In the genomic region with DNA sequence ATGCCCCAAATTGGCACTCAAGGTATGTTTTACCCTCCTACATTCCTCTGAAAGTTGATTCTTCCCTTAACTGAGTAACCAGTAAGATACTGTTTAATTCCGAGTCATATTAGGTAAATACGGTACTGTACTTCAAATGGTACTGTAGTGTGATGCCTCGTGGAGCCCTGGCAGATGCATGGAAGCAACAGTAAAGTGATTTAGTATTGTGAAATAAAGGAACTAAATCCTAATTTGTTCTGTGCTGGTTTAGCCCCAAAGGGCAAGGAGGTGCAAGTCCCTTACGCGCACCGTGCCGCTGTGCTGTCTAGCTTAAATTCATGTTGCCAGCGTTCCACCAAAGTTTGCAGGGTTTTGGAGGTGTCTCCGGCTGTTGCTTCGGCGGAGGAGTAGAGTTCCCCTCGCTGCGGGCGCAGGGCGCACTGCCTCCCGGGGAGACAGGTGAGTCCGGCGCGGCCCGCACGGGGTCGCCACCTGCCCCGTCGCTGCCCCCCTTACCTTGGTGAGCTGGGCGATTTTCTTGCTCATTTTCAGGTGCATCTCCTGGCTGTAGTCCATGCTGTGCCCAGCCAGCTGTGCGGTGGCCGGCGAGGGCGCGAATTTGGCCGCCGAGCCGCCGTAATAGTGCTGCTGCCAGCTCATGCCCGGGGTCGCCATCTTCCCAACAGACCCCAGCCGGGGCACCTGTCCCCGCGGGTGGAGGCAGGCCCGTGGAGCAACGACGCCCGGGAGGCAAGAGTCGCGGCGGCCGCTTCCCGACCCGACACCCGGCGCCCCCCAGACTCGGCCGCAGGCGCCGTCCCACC, we compare ENCODE assay signal across 1 cellular context.
TF ChIP-seq lines count a peak whose summit lies in the region.

No MANE protein-coding gene starts in this region.

TF ChIP-seq in K562, 482 proteins besides CTCF, POLR2A, EP300 and RAD21 (continues in another document):
- no peak for TF ChIP-seq YBX1 (IDR thresholded peaks at IDR 0.05)
- peak; percentile 37; the same call in 1 of the 2 replicates for TF ChIP-seq CEBPG (CRISPR knock-in tag; IDR thresholded peaks at IDR 0.05)
- TF ChIP-seq CEBPG (tag; conservative IDR thresholded peaks at IDR 0.05 in 1 of 2, IDR thresholded peaks at IDR 0.05 in 1 of 2): peak; percentile 27 to 53; a peak in 1 of 4 replicates
- TF ChIP-seq, protein P1, sequence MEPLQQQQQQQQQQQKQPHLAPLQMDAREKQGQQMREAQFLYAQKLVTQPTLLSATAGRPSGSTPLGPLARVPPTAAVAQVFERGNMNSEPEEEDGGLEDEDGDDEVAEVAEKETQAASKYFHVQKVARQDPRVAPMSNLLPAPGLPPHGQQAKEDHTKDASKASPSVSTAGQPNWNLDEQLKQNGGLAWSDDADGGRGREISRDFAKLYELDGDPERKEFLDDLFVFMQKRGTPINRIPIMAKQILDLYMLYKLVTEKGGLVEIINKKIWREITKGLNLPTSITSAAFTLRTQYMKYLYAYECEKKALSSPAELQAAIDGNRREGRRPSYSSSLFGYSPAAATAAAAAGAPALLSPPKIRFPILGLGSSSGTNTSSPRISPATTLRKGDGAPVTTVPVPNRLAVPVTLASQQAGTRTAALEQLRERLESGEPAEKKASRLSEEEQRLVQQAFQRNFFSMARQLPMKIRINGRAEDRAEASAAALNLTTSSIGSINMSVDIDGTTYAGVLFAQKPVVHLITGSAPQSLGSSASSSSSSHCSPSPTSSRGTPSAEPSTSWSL (CRISPR knock-in tag; IDR thresholded peaks at IDR 0.05; ENCODE audit: borderline replicate concordance): no peak
- no peak for TF ChIP-seq GABPA (tag; conservative IDR thresholded peaks at IDR 0.05; ENCODE audit: low read depth)
- TF ChIP-seq CBX2 (IDR thresholded peaks at IDR 0.05; ENCODE audit: insufficient read depth, low read length, poor library complexity, severe bottlenecking): no peak
- no peak for TF ChIP-seq IRF2 (CRISPR knock-in tag; IDR thresholded peaks at IDR 0.05)
- TF ChIP-seq, protein P2, sequence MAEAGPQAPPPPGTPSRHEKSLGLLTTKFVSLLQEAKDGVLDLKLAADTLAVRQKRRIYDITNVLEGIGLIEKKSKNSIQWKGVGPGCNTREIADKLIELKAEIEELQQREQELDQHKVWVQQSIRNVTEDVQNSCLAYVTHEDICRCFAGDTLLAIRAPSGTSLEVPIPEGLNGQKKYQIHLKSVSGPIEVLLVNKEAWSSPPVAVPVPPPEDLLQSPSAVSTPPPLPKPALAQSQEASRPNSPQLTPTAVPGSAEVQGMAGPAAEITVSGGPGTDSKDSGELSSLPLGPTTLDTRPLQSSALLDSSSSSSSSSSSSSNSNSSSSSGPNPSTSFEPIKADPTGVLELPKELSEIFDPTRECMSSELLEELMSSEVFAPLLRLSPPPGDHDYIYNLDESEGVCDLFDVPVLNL (CRISPR knock-in tag; IDR thresholded peaks at IDR 0.05; ENCODE audit: low read depth): peak; percentile 69; the same call in 1 of the 2 replicates
- TF ChIP-seq JUND (IDR thresholded peaks at IDR 0.05; ENCODE audit: borderline replicate concordance, low read depth, low read length): no peak
- peak; percentile 8; the same call in 1 of the 3 replicates for TF ChIP-seq JUND (tag; IDR thresholded peaks at IDR 0.05; ENCODE audit: borderline replicate concordance, low read depth, low read length)
- no peak for TF ChIP-seq TAF1 (IDR thresholded peaks at IDR 0.05; ENCODE audit: control insufficient read depth, extremely low read depth, insufficient read depth, low read length, severe bottlenecking)
- no peak for TF ChIP-seq POLR2B (IDR thresholded peaks at IDR 0.05; ENCODE audit: low read depth, partially characterized antibody)
- TF ChIP-seq CREM (IDR thresholded peaks at IDR 0.05; ENCODE audit: low read depth): 0 out of 2 replicates have a peak, but pooled peaks have one; percentile 27
- TF ChIP-seq HLTF (IDR thresholded peaks at IDR 0.05): no peak
- TF ChIP-seq, protein P3, sequence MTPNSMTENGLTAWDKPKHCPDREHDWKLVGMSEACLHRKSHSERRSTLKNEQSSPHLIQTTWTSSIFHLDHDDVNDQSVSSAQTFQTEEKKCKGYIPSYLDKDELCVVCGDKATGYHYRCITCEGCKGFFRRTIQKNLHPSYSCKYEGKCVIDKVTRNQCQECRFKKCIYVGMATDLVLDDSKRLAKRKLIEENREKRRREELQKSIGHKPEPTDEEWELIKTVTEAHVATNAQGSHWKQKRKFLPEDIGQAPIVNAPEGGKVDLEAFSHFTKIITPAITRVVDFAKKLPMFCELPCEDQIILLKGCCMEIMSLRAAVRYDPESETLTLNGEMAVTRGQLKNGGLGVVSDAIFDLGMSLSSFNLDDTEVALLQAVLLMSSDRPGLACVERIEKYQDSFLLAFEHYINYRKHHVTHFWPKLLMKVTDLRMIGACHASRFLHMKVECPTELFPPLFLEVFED (CRISPR knock-in tag; conservative IDR thresholded peaks at IDR 0.05): no peak
- TF ChIP-seq ILF3 (IDR thresholded peaks at IDR 0.05; ENCODE audit: borderline replicate concordance): no peak
- 0 out of 2 replicates have a peak, but pooled peaks have one; percentile 67 for TF ChIP-seq FOXK1 (CRISPR knock-in tag; IDR thresholded peaks at IDR 0.05; ENCODE audit: borderline replicate concordance)
- 0 out of 4 replicates have a peak, but pooled peaks of 1 of the 2 experiments have one; percentile 22 for TF ChIP-seq NRF1 (conservative IDR thresholded peaks at IDR 0.05 in 1 of 2, IDR thresholded peaks at IDR 0.05 in 1 of 2)
- TF ChIP-seq NCOA6 (IDR thresholded peaks at IDR 0.05): no peak
- TF ChIP-seq FOXK2 (conservative IDR thresholded peaks at IDR 0.05 in 1 of 2, IDR thresholded peaks at IDR 0.05 in 1 of 2; ENCODE audit: low read depth in 2 of 2): peak in 1 of 2 experiments; percentile 40; a peak in 1 of 4 replicates
- TF ChIP-seq CAMTA2 (CRISPR knock-in tag; conservative IDR thresholded peaks at IDR 0.05): no peak
- no peak for TF ChIP-seq HDAC2 (IDR thresholded peaks at IDR 0.05)
- TF ChIP-seq EWSR1 (IDR thresholded peaks at IDR 0.05; ENCODE audit: borderline replicate concordance, low read depth, partially characterized antibody): no peak
- TF ChIP-seq, protein P4, sequence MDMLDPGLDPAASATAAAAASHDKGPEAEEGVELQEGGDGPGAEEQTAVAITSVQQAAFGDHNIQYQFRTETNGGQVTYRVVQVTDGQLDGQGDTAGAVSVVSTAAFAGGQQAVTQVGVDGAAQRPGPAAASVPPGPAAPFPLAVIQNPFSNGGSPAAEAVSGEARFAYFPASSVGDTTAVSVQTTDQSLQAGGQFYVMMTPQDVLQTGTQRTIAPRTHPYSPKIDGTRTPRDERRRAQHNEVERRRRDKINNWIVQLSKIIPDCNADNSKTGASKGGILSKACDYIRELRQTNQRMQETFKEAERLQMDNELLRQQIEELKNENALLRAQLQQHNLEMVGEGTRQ (CRISPR knock-in tag; IDR thresholded peaks at IDR 0.05): no peak
- no peak for TF ChIP-seq CBX3 (IDR thresholded peaks at IDR 0.05; ENCODE audit: borderline replicate concordance in 1 of 2, low read length in 2 of 2)
- TF ChIP-seq MAFF (IDR thresholded peaks at IDR 0.05; ENCODE audit: low read length): no peak
- TF ChIP-seq, protein P5, sequence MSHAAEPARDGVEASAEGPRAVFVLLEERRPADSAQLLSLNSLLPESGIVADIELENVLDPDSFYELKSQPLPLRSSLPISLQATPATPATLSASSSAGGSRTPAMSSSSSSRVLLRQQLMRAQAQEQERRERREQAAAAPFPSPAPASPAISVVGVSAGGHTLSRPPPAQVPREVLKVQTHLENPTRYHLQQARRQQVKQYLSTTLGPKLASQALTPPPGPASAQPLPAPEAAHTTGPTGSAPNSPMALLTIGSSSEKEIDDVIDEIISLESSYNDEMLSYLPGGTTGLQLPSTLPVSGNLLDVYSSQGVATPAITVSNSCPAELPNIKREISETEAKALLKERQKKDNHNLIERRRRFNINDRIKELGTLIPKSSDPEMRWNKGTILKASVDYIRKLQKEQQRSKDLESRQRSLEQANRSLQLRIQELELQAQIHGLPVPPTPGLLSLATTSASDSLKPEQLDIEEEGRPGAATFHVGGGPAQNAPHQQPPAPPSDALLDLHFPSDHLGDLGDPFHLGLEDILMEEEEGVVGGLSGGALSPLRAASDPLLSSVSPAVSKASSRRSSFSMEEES (CRISPR knock-in tag; IDR thresholded peaks at IDR 0.05): no peak
- TF ChIP-seq, protein P6, sequence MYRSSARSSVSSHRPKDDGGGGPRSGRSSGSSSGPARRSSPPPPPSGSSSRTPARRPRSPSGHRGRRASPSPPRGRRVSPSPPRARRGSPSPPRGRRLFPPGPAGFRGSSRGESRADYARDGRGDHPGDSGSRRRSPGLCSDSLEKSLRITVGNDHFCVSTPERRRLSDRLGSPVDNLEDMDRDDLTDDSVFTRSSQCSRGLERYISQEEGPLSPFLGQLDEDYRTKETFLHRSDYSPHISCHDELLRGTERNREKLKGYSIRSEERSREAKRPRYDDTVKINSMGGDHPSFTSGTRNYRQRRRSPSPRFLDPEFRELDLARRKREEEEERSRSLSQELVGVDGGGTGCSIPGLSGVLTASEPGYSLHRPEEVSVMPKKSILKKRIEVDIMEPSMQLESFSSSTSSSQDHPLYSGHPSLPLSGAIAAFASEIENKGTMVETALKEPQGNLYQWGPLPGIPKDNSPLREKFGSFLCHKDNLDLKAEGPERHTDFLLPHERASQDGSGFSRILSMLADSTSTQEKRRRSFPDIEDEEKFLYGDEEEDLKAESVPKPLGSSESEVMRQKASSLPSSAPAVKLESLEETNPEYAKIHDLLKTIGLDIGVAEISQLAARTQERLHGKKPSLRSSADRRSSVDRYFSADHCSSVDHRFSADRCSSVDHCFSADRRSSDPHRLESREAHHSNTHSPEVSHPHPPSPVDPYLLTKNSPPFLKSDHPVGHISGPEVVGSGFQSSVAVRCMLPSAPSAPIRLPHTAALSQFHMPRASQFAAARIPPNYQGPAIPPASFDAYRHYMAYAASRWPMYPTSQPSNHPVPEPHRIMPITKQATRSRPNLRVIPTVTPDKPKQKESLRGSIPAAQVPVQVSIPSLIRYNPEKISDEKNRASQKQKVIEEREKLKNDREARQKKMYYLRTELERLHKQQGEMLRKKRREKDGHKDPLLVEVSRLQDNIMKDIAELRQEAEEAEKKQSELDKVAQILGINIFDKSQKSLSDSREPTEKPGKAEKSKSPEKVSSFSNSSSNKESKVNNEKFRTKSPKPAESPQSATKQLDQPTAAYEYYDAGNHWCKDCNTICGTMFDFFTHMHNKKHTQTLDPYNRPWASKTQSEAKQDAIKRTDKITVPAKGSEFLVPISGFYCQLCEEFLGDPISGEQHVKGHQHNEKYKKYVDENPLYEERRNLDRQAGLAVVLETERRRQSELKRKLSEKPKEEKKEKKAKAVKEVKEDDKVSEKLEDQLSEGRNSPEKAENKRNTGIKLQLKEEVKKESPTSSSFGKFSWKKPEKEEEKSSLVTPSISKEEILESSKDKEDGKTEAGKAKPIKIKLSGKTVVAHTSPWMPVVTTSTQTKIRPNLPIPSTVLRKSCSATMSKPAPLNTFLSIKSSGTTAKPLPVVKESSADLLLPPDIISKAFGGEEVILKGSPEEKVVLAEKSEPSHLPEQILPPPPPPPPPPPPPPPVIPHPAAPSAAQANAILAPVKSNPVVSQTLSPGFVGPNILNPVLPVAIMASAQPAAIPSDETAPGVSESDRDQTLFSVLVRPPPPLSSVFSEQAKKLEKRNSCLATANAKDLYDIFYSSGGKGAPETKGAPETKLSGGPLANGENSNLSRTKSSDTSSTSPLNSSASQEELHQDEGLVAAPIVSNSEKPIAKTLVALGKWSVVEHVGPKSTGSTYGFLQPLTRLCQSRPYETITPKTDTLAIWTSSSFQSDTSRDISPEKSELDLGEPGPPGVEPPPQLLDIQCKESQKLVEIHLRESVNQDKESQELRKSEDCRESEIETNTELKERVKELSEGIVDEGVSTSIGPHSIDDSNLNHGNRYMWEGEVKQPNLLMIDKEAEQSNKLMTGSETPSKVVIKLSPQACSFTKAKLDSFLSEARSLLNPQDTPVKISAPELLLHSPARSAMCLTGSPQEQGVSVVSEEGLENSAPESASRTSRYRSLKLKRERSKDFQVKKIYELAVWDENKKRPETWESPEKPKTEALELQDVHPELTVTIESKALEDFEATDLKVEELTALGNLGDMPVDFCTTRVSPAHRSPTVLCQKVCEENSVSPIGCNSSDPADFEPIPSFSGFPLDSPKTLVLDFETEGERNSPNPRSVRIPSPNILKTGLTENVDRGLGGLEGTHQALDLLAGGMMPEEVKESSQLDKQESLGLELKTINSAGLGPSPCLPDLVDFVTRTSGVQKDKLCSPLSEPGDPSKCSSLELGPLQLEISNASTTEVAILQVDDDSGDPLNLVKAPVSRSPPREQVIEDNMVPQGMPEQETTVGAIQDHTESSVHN (IDR thresholded peaks at IDR 0.05; ENCODE audit: borderline replicate concordance in 1 of 2, low read depth in 1 of 2): no peak
- no peak for TF ChIP-seq RFX7 (CRISPR knock-in tag; IDR thresholded peaks at IDR 0.05)
- no peak for TF ChIP-seq ETV5 (CRISPR knock-in tag; IDR thresholded peaks at IDR 0.05; ENCODE audit: low read depth)
- TF ChIP-seq, protein P7, sequence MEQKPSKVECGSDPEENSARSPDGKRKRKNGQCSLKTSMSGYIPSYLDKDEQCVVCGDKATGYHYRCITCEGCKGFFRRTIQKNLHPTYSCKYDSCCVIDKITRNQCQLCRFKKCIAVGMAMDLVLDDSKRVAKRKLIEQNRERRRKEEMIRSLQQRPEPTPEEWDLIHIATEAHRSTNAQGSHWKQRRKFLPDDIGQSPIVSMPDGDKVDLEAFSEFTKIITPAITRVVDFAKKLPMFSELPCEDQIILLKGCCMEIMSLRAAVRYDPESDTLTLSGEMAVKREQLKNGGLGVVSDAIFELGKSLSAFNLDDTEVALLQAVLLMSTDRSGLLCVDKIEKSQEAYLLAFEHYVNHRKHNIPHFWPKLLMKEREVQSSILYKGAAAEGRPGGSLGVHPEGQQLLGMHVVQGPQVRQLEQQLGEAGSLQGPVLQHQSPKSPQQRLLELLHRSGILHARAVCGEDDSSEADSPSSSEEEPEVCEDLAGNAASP (IDR thresholded peaks at IDR 0.05): no peak
- no peak for TF ChIP-seq CREB1 (IDR thresholded peaks at IDR 0.05)
- 0 out of 2 replicates have a peak, but pooled peaks have one; percentile 47 for TF ChIP-seq CREB1 (CRISPR knock-in tag; IDR thresholded peaks at IDR 0.05)
- TF ChIP-seq ETV1 (tag; conservative IDR thresholded peaks at IDR 0.05; ENCODE audit: low read depth): no peak
- TF ChIP-seq ZNF133 (CRISPR knock-in tag; IDR thresholded peaks at IDR 0.05): no peak
- TF ChIP-seq PCBP1 (IDR thresholded peaks at IDR 0.05; ENCODE audit: low read depth, low read length, poor library complexity, severe bottlenecking): no peak
- TF ChIP-seq SOX6 (IDR thresholded peaks at IDR 0.05): no peak
- TF ChIP-seq ZNF134 (CRISPR knock-in tag; conservative IDR thresholded peaks at IDR 0.05): no peak
- no peak for TF ChIP-seq ZNF347 (CRISPR knock-in tag; IDR thresholded peaks at IDR 0.05; ENCODE audit: low read depth)
- TF ChIP-seq, protein P8, sequence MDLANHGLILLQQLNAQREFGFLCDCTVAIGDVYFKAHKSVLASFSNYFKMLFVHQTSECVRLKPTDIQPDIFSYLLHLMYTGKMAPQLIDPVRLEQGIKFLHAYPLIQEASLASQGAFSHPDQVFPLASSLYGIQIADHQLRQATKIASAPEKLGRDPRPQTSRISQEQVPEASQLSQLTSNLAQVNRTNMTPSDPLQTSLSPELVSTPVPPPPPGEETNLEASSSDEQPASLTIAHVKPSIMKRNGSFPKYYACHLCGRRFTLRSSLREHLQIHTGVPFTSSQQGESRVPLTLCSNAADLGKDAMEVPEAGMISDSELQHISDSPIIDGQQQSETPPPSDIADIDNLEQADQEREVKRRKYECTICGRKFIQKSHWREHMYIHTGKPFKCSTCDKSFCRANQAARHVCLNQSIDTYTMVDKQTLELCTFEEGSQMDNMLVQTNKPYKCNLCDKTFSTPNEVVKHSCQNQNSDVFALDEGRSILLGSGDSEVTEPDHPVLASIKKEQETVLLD (IDR thresholded peaks at IDR 0.05): 0 out of 2 replicates have a peak, but pooled peaks have one; percentile 37
- peak in 1 of 2 experiments; percentile 20; a peak in 1 of 4 replicates for TF ChIP-seq RCOR1 (IDR thresholded peaks at IDR 0.05; ENCODE audit: borderline replicate concordance in 1 of 2, low read depth in 2 of 2, low read length in 2 of 2)
